Comparison of ENCODE assay signal across 1 cellular context in the genomic region with DNA sequence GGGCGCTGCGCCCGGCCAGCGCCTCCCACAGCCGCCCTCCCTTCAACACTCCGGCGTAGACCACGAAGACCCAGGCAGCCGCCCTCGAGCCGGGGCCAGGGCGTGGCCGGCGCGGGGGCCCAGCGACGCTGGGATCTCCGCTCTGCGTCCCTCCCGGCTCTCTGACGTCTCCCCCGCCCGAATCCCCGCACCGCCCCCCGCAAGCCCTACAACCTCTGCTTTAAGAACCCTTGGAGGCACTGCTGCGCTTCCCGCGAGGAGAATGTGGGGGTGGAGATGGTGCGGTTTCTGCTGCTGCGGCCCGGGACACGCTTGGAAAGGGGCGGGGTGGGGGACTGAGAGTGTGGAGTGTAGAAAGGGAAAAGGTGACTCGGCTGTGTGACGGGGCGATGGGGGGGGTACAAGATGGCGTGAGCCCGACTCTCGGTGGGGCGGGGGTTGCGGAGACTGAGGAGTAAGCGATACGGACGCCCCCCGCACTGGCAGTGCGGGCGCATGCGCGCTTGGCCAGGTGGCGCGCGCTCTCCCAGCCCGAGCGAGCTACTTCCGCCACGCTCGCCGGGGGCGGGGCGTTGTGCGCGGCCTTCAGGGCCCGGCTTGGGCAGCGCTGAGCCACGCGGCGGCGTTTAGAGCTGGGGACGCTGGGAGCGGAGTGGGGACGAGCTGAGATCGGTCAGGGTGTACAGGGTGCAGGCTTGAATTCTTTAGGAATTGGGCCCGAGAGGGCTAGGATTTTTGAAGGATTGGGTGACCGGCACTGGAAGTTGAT.
TF ChIP-seq lines count a peak whose summit lies in the region.

TSS of gene SUPT3H (minus strand) at position 380 of the 769 bp plus-strand sequence.

TF ChIP-seq in HepG2, 621 proteins besides CTCF, POLR2A, EP300 and RAD21 (continued from another document and continues in another):
- TF ChIP-seq THAP11 (CRISPR knock-in tag; IDR thresholded peaks at IDR 0.05) (peak; percentile 89), MAFK (conservative IDR thresholded peaks at IDR 0.05 in 1 of 2, IDR thresholded peaks at IDR 0.05 in 1 of 2; ENCODE audit: low read length in 2 of 2) (no peak), MTA1 (CRISPR knock-in tag; IDR thresholded peaks at IDR 0.05; ENCODE audit: borderline replicate concordance) (peak; percentile 94; the same call in 1 of the 2 replicates), ZNF710 (CRISPR knock-in tag; IDR thresholded peaks at IDR 0.05; ENCODE audit: borderline replicate concordance) (no peak; the same call in 1 of the 2 replicates), ZNF589 (CRISPR knock-in tag; conservative IDR thresholded peaks at IDR 0.05) (peak; percentile 69; the same call in 1 of the 2 replicates), CERS6 (CRISPR knock-in tag; IDR thresholded peaks at IDR 0.05) (0 out of 2 replicates have a peak, but pooled peaks have one; percentile 39), SNAI1 (CRISPR knock-in tag; IDR thresholded peaks at IDR 0.05; ENCODE audit: borderline replicate concordance) (peak; percentile 70; the same call in 1 of the 2 replicates), ATAD3A (CRISPR knock-in tag; IDR thresholded peaks at IDR 0.05) (no peak), ZNF264 (CRISPR knock-in tag; IDR thresholded peaks at IDR 0.05) (peak; percentile 86; the same call in 1 of the 2 replicates), PRDM15 (CRISPR knock-in tag; IDR thresholded peaks at IDR 0.05) (peak; percentile 41; the same call in 1 of the 2 replicates), XRCC5 (optimal IDR thresholded peaks at IDR 0.05; ENCODE audit: low read length) (peak; percentile 89), KAT2B (IDR thresholded peaks at IDR 0.05; ENCODE audit: borderline replicate concordance, low read depth, low read length) (no peak), ARNT (IDR thresholded peaks at IDR 0.05) (no peak), HES4 (CRISPR knock-in tag; IDR thresholded peaks at IDR 0.05; ENCODE audit: borderline replicate concordance) (peak; percentile 92), ZNF44 (CRISPR knock-in tag; IDR thresholded peaks at IDR 0.05) (no peak), HMG20B (CRISPR knock-in tag; conservative IDR thresholded peaks at IDR 0.05) (no peak), IRF2 (CRISPR knock-in tag; IDR thresholded peaks at IDR 0.05) (peak; percentile 83), NFE2L1 (CRISPR knock-in tag; IDR thresholded peaks at IDR 0.05; ENCODE audit: borderline replicate concordance) (no peak; the same call in 1 of the 2 replicates), SIN3A (IDR thresholded peaks at IDR 0.05; ENCODE audit: borderline replicate concordance, low read depth, low read length) (peak; percentile 84; the same call in 1 of the 2 replicates), ZNF24 (IDR thresholded peaks at IDR 0.05) (no peak), MBD4 (IDR thresholded peaks at IDR 0.05; ENCODE audit: borderline replicate concordance, low read length) (no peak; the same call in 1 of the 2 replicates), ZBTB4 (CRISPR knock-in tag; IDR thresholded peaks at IDR 0.05; ENCODE audit: borderline replicate concordance) (no peak; the same call in 1 of the 2 replicates), ZNF577 (CRISPR knock-in tag; IDR thresholded peaks at IDR 0.05; ENCODE audit: borderline replicate concordance, low read depth) (no peak), ZNF75D (CRISPR knock-in tag; IDR thresholded peaks at IDR 0.05; ENCODE audit: borderline replicate concordance) (no peak), ZNF737 (CRISPR knock-in tag; IDR thresholded peaks at IDR 0.05; ENCODE audit: borderline replicate concordance) (peak; percentile 53; the same call in 1 of the 2 replicates), SP140L (CRISPR knock-in tag; IDR thresholded peaks at IDR 0.05; ENCODE audit: borderline replicate concordance) (no peak), ZNF143 (CRISPR knock-in tag; IDR thresholded peaks at IDR 0.05) (peak; percentile 85), ZNF10 (CRISPR knock-in tag; IDR thresholded peaks at IDR 0.05; ENCODE audit: borderline replicate concordance, low read depth) (no peak)
- TF ChIP-seq, protein P1, sequence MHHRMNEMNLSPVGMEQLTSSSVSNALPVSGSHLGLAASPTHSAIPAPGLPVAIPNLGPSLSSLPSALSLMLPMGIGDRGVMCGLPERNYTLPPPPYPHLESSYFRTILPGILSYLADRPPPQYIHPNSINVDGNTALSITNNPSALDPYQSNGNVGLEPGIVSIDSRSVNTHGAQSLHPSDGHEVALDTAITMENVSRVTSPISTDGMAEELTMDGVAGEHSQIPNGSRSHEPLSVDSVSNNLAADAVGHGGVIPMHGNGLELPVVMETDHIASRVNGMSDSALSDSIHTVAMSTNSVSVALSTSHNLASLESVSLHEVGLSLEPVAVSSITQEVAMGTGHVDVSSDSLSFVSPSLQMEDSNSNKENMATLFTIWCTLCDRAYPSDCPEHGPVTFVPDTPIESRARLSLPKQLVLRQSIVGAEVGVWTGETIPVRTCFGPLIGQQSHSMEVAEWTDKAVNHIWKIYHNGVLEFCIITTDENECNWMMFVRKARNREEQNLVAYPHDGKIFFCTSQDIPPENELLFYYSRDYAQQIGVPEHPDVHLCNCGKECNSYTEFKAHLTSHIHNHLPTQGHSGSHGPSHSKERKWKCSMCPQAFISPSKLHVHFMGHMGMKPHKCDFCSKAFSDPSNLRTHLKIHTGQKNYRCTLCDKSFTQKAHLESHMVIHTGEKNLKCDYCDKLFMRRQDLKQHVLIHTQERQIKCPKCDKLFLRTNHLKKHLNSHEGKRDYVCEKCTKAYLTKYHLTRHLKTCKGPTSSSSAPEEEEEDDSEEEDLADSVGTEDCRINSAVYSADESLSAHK (CRISPR knock-in tag; IDR thresholded peaks at IDR 0.05; ENCODE audit: borderline replicate concordance) = no peak
- TF ChIP-seq, protein P2, sequence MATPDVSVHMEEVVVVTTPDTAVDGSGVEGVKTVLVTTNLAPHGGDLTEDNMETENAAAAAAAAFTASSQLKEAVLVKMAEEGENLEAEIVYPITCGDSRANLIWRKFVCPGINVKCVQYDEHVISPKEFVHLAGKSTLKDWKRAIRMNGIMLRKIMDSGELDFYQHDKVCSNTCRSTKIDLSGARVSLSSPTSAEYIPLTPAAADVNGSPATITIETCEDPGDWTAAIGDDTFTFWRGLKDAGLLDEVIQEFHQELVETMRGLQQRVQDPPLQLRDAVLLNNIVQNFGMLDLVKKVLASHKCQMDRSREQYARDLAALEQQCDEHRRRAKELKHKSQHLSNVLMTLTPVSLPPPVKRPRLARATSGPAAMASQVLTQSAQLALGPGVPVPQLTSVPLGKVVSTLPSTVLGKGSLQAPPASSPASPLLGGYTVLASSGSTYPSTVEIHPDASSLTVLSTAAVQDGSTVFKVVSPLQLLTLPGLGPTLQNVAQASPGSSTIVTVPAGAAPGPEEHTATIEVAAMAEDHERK (CRISPR knock-in tag; IDR thresholded peaks at IDR 0.05; ENCODE audit: low read depth) = peak; percentile 76
- TF ChIP-seq, protein P3, sequence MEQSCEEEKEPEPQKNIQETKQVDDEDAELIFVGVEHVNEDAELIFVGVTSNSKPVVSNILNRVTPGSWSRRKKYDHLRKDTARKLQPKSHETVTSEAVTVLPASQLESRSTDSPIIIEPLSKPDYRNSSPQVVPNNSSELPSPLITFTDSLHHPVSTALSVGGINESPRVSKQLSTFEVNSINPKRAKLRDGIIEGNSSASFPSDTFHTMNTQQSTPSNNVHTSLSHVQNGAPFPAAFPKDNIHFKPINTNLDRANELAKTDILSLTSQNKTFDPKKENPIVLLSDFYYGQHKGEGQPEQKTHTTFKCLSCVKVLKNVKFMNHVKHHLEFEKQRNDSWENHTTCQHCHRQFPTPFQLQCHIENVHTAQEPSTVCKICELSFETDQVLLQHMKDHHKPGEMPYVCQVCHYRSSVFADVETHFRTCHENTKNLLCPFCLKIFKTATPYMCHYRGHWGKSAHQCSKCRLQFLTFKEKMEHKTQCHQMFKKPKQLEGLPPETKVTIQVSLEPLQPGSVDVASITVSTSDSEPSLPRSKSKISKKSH (CRISPR knock-in tag; IDR thresholded peaks at IDR 0.05; ENCODE audit: borderline replicate concordance) = no peak; the same call in none of the 2 replicates
- TF ChIP-seq, protein P4, sequence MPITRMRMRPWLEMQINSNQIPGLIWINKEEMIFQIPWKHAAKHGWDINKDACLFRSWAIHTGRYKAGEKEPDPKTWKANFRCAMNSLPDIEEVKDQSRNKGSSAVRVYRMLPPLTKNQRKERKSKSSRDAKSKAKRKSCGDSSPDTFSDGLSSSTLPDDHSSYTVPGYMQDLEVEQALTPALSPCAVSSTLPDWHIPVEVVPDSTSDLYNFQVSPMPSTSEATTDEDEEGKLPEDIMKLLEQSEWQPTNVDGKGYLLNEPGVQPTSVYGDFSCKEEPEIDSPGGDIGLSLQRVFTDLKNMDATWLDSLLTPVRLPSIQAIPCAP (CRISPR knock-in tag; IDR thresholded peaks at IDR 0.05; ENCODE audit: low read depth) = 0 out of 2 replicates have a peak, but pooled peaks have one; percentile 76
- TF ChIP-seq, protein P5, sequence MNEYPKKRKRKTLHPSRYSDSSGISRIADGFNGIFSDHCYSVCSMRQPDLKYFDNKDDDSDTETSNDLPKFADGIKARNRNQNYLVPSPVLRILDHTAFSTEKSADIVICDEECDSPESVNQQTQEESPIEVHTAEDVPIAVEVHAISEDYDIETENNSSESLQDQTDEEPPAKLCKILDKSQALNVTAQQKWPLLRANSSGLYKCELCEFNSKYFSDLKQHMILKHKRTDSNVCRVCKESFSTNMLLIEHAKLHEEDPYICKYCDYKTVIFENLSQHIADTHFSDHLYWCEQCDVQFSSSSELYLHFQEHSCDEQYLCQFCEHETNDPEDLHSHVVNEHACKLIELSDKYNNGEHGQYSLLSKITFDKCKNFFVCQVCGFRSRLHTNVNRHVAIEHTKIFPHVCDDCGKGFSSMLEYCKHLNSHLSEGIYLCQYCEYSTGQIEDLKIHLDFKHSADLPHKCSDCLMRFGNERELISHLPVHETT (CRISPR knock-in tag; conservative IDR thresholded peaks at IDR 0.05) = peak; percentile 67; the same call in 1 of the 2 replicates
